9 cellular contexts compared by ENCODE assay signal in the genomic region with DNA sequence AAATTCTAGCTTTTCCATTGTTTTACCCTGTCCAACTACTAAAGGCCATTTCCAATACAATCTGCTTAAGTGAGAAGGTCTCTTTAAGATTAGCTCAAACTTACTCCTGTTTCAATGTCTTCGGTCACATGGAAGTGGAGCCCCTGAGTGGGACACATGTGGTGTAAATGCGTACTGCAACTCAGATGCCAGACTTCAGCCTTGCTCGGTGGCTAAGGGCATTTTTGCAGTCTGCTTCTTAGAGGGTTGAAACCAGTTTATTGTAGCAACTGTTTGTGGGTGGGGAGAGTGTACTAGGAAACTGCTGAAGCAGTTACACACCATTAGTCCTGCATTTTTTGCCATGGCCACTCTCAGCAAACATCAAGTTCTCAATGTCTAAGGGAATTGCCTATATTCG.
DNase-seq lines count a peak whose midpoint lies in the region; ATAC-seq and TF ChIP-seq lines count a peak whose summit lies in the region.
"Had no signal": no experiment of that assay in that cellular context is flagged by ENCODE, and none has a peak within 500 bp of the region (broad histone marks: within the 10 kb centered on the region; RNA-seq: fewer than 3 reads in every experiment).

No MANE protein-coding gene starts in this region.

- peak; percentile 33; the same call in 1 of the 2 replicates for TF ChIP-seq CTCF in GM12875 (IDR thresholded peaks at IDR 0.05; ENCODE audit: borderline replicate concordance, insufficient read depth, low read depth, low read length)
- no peak; the same call in 1 of the 2 replicates for TF ChIP-seq CTCF in Panc1 (IDR thresholded peaks at IDR 0.05)
- TF ChIP-seq CTCF in foreskin keratinocyte (conservative IDR thresholded peaks at IDR 0.05), result peak; percentile 17

- no peaks in the 10 kb centered on the region for H3K36me3 ChIP-seq in Panc1 (ENCODE audit: control insufficient read depth, insufficient read depth, low read length)

- H3K9me3 Mint-ChIP-seq in T-helper 2 cell treated with Interferon-gamma antibody and Interleukin-4, amounts not matched to agents 5 μg/mL and 100 μg/mL, for 36 hours, result no peaks in the 10 kb centered on the region
- H3K9me3 Mint-ChIP-seq in activated T-helper 17 cell treated with anti-CD3 and anti-CD28 coated beads, Interleukin-2, amount 50 U/mL, for 72 hours, result no peaks in the 10 kb centered on the region
- H3K9me3 Mint-ChIP-seq in activated T-helper 2 cell treated with anti-CD3 and anti-CD28 coated beads, Interferon-gamma antibody, Interleukin-2, Interleukin-4, amounts not matched to agents 10 μg/mL and 5 μg/mL and 100 μg/mL, durations not matched to agents 14 hours and 24 hours and 36 hours, result no peaks in the 10 kb centered on the region

- intact Hi-C loops in Panc1 (cut with micrococcal nuclease; ENCODE audit: unreplicated experiment), result loop anchor here (5.0 kb wide), 1 partner anchor 187 kb away; no protein-coding TSS in a partner anchor
- intact Hi-C loops in activated T-helper 2 cell treated with anti-CD3 and anti-CD28 coated beads, Interferon-gamma antibody, Interleukin-2, Interleukin-4, amounts not matched to agents 10 μg/mL and 5 μg/mL and 100 μg/mL, durations not matched to agents 14 hours and 24 hours and 36 hours (cut with micrococcal nuclease), result no loop called here

- no TSS peak for BruUV-seq in Panc1 (replicated peaks; lab: Mats Ljungman, UMichigan)

- ATAC-seq in Panc1 (peak; percentile 81), foreskin keratinocyte (peak; percentile 41)
- no peak for ATAC-seq in activated T-helper 17 cell treated with anti-CD3 and anti-CD28 coated beads, Interleukin-2, amount 50 U/mL, for 72 hours (replicated peaks)

- H3K4me3 ChIP-seq in GM12875 (ENCODE audit: low read depth, low read length) (no peak overlapping the region), Panc1 (ENCODE audit: low read depth in 2 of 2, low read length in 2 of 2) (no peak overlapping the region)

- no peaks in the 10 kb centered on the region for H3K27me3 Mint-ChIP-seq in T-helper 2 cell treated with Interferon-gamma antibody and Interleukin-4, amounts not matched to agents 5 μg/mL and 100 μg/mL, for 36 hours (ENCODE audit: low read depth)
- H3K27me3 Mint-ChIP-seq in activated T-helper 17 cell treated with anti-CD3 and anti-CD28 coated beads, Interleukin-2, amount 50 U/mL, for 72 hours, result no peaks in the 10 kb centered on the region
- no peaks in the 10 kb centered on the region for H3K27me3 Mint-ChIP-seq in activated T-helper 2 cell treated with anti-CD3 and anti-CD28 coated beads, Interferon-gamma antibody, Interleukin-2, Interleukin-4, amounts not matched to agents 10 μg/mL and 5 μg/mL and 100 μg/mL, durations not matched to agents 14 hours and 24 hours and 36 hours (ENCODE audit: low read depth)

- H3K27ac ChIP-seq in Panc1 (ENCODE audit: low read length) (no peak overlapping the region), foreskin keratinocyte (no peak overlapping the region), caudate nucleus (ENCODE audit: low read depth, low read length) (no peak overlapping the region)

- H3K27ac Mint-ChIP-seq in T-helper 2 cell treated with Interferon-gamma antibody and Interleukin-4, amounts not matched to agents 5 μg/mL and 100 μg/mL, for 36 hours, result no peak overlapping the region
- no peak overlapping the region for H3K27ac Mint-ChIP-seq in activated T-helper 17 cell treated with anti-CD3 and anti-CD28 coated beads, Interleukin-2, amount 50 U/mL, for 72 hours
- no peak overlapping the region for H3K27ac Mint-ChIP-seq in activated T-helper 2 cell treated with anti-CD3 and anti-CD28 coated beads, Interferon-gamma antibody, Interleukin-2, Interleukin-4, amounts not matched to agents 10 μg/mL and 5 μg/mL and 100 μg/mL, durations not matched to agents 14 hours and 24 hours and 36 hours

- H3K4me1 ChIP-seq in Panc1 (ENCODE audit: control insufficient read depth, insufficient read depth, low read length) (peaks cover 21% of the 10 kb centered on the region), foreskin keratinocyte (peaks cover 22% of the 10 kb centered on the region)

- no peak overlapping the region for H3K4me3 Mint-ChIP-seq in T-helper 2 cell treated with Interferon-gamma antibody and Interleukin-4, amounts not matched to agents 5 μg/mL and 100 μg/mL, for 36 hours
- H3K4me3 Mint-ChIP-seq in activated T-helper 17 cell treated with anti-CD3 and anti-CD28 coated beads, Interleukin-2, amount 50 U/mL, for 72 hours, result no peak overlapping the region
- no peak overlapping the region for H3K4me3 Mint-ChIP-seq in activated T-helper 2 cell treated with anti-CD3 and anti-CD28 coated beads, Interferon-gamma antibody, Interleukin-2, Interleukin-4, amounts not matched to agents 10 μg/mL and 5 μg/mL and 100 μg/mL, durations not matched to agents 14 hours and 24 hours and 36 hours (ENCODE audit: low read depth)

- CTCF ChIA-PET in Panc1 (lab: Charles Lee), result interaction anchor here (0.5 to 0.7 kb wide), 5 partner anchors 42 to 211 kb away, joined by 3 to 8 read pairs (median 3); no protein-coding TSS in a partner anchor

- in situ Hi-C loops in Panc1 (cut with HindIII; ENCODE audit: low pct_unique_long_range_greater_than_20kb, low sequenced_read_pairs), result no loop called here

- DNase-seq in 8988T (peak; percentile 14), Panc1 (ENCODE audit: low read depth, low spot score) (no peak), foreskin keratinocyte (no peak), caudate nucleus (lab: John Stamatoyannopoulos, UW) (no peak)
- DNase-seq in T-helper 2 cell treated with Interferon-gamma antibody and Interleukin-4, amounts not matched to agents 5 μg/mL and 100 μg/mL, for 36 hours (ENCODE audit: low spot score), result no peak
- no peak for DNase-seq in activated T-helper 2 cell treated with anti-CD3 and anti-CD28 coated beads, Interferon-gamma antibody, Interleukin-2, Interleukin-4, amounts not matched to agents 10 μg/mL and 5 μg/mL and 100 μg/mL, durations not matched to agents 14 hours and 24 hours and 36 hours (ENCODE audit: low spot score)
- DNase-seq: DMS153 had no signal

- H3K4me1 Mint-ChIP-seq in T-helper 2 cell treated with Interferon-gamma antibody and Interleukin-4, amounts not matched to agents 5 μg/mL and 100 μg/mL, for 36 hours (ENCODE audit: low read depth), result peaks cover 16% of the 10 kb centered on the region
- H3K4me1 Mint-ChIP-seq in activated T-helper 17 cell treated with anti-CD3 and anti-CD28 coated beads, Interleukin-2, amount 50 U/mL, for 72 hours, result peaks cover 28% of the 10 kb centered on the region
- peaks cover 16% of the 10 kb centered on the region for H3K4me1 Mint-ChIP-seq in activated T-helper 2 cell treated with anti-CD3 and anti-CD28 coated beads, Interferon-gamma antibody, Interleukin-2, Interleukin-4, amounts not matched to agents 10 μg/mL and 5 μg/mL and 100 μg/mL, durations not matched to agents 14 hours and 24 hours and 36 hours (ENCODE audit: low read depth)

- POLR2A ChIA-PET in Panc1 (lab: Charles Lee), result no interaction called here

- no peaks in the 10 kb centered on the region for H3K9me3 ChIP-seq in Panc1 (ENCODE audit: control insufficient read depth, insufficient read depth, low read depth, low read length)

- H3K27me3 ChIP-seq in Panc1 (ENCODE audit: control insufficient read depth, insufficient read depth, low read length), result no peaks in the 10 kb centered on the region
- no peaks in the 10 kb centered on the region for H3K27me3 ChIP-seq in foreskin keratinocyte

- no peaks in the 10 kb centered on the region for H3K36me3 Mint-ChIP-seq in T-helper 2 cell treated with Interferon-gamma antibody and Interleukin-4, amounts not matched to agents 5 μg/mL and 100 μg/mL, for 36 hours (ENCODE audit: low read depth)
- peaks cover 8% of the 10 kb centered on the region for H3K36me3 Mint-ChIP-seq in activated T-helper 17 cell treated with anti-CD3 and anti-CD28 coated beads, Interleukin-2, amount 50 U/mL, for 72 hours (ENCODE audit: low read depth)
- H3K36me3 Mint-ChIP-seq in activated T-helper 2 cell treated with anti-CD3 and anti-CD28 coated beads, Interferon-gamma antibody, Interleukin-2, Interleukin-4, amounts not matched to agents 10 μg/mL and 5 μg/mL and 100 μg/mL, durations not matched to agents 14 hours and 24 hours and 36 hours (ENCODE audit: low read depth), result peaks cover 5% of the 10 kb centered on the region
